Comparison of ENCODE assay signal across 1 cellular context in the genomic region with DNA sequence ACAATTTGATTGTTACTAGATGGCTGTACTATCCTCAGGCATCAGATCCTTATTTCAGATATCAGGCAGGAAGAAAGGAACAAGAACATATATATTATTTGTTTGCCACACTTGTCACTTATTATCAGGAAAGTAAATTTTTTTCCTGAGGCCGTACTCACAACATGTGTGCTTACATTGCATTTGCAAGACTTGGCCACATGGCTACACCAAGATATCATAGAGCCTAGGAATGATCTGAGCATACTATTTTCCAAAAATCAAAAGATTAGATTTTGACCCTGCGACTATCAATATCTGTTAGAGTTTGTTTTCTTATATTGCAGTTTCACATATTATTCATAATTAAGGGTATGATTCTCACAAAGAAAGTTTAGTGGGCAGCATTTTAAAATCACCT.
TF ChIP-seq lines count a peak whose summit lies in the region.

No MANE protein-coding gene starts in this region.

TF ChIP-seq in K562, 482 proteins besides CTCF, POLR2A, EP300 and RAD21:
- TF ChIP-seq, protein P1, sequence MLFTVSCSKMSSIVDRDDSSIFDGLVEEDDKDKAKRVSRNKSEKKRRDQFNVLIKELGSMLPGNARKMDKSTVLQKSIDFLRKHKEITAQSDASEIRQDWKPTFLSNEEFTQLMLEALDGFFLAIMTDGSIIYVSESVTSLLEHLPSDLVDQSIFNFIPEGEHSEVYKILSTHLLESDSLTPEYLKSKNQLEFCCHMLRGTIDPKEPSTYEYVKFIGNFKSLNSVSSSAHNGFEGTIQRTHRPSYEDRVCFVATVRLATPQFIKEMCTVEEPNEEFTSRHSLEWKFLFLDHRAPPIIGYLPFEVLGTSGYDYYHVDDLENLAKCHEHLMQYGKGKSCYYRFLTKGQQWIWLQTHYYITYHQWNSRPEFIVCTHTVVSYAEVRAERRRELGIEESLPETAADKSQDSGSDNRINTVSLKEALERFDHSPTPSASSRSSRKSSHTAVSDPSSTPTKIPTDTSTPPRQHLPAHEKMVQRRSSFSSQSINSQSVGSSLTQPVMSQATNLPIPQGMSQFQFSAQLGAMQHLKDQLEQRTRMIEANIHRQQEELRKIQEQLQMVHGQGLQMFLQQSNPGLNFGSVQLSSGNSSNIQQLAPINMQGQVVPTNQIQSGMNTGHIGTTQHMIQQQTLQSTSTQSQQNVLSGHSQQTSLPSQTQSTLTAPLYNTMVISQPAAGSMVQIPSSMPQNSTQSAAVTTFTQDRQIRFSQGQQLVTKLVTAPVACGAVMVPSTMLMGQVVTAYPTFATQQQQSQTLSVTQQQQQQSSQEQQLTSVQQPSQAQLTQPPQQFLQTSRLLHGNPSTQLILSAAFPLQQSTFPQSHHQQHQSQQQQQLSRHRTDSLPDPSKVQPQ (CRISPR knock-in tag; IDR thresholded peaks at IDR 0.05; ENCODE audit: borderline replicate concordance) = no peak
- TF ChIP-seq PHB2 (IDR thresholded peaks at IDR 0.05; ENCODE audit: low read depth) = no peak
- TF ChIP-seq, protein P2, sequence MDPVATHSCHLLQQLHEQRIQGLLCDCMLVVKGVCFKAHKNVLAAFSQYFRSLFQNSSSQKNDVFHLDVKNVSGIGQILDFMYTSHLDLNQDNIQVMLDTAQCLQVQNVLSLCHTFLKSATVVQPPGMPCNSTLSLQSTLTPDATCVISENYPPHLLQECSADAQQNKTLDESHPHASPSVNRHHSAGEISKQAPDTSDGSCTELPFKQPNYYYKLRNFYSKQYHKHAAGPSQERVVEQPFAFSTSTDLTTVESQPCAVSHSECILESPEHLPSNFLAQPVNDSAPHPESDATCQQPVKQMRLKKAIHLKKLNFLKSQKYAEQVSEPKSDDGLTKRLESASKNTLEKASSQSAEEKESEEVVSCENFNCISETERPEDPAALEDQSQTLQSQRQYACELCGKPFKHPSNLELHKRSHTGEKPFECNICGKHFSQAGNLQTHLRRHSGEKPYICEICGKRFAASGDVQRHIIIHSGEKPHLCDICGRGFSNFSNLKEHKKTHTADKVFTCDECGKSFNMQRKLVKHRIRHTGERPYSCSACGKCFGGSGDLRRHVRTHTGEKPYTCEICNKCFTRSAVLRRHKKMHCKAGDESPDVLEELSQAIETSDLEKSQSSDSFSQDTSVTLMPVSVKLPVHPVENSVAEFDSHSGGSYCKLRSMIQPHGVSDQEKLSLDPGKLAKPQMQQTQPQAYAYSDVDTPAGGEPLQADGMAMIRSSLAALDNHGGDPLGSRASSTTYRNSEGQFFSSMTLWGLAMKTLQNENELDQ (CRISPR knock-in tag; IDR thresholded peaks at IDR 0.05; ENCODE audit: borderline replicate concordance) = no peak
